Comparison of ENCODE assay signal across 19 cellular contexts in genomic region chr3:458124-458523, GRCh38.
"Had no signal": no experiment of that assay in that cellular context is flagged by ENCODE, and none has a peak within 500 bp of the region (broad histone marks: within the 10 kb centered on the region; RNA-seq: fewer than 3 reads in every experiment).

No MANE protein-coding gene starts in this region.

- H3K27ac Mint-ChIP-seq: dendritic cell treated with granulocyte-macrophage colony-stimulating factor and Interleukin-4, amounts not matched to agents 40 ng/mL and 50 ng/mL, for 4 days; endodermal cell; memory B cell; natural killer cell treated with Interleukin-12 subunit alpha and Interleukin-12 subunit beta and Interleukin-15 and Interleukin-18, amount 100 ng/mL, for 72 hours; stimulated activated naive B cell treated with anti-CD40 and anti-IgM and Interleukin-4, amounts not matched to agents 10 μg/mL and 1 μg/mL and 100 μg/mL, for 72 hours; type B pancreatic cell had no signal

- H3K9me3 Mint-ChIP-seq: dendritic cell treated with granulocyte-macrophage colony-stimulating factor and Interleukin-4, amounts not matched to agents 40 ng/mL and 50 ng/mL, for 4 days; endodermal cell; memory B cell; stimulated activated naive B cell treated with anti-CD40 and anti-IgM and Interleukin-4, amounts not matched to agents 10 μg/mL and 1 μg/mL and 100 μg/mL, for 72 hours; type B pancreatic cell had no signal

- H3K27me3 ChIP-seq: heart right ventricle, left lung, right lobe of liver, spleen, stomach had no signal

- H3K4me3 Mint-ChIP-seq: dendritic cell treated with granulocyte-macrophage colony-stimulating factor and Interleukin-4, amounts not matched to agents 40 ng/mL and 50 ng/mL, for 4 days; endodermal cell; memory B cell; natural killer cell treated with Interleukin-12 subunit alpha and Interleukin-12 subunit beta and Interleukin-15 and Interleukin-18, amount 100 ng/mL, for 72 hours; stimulated activated naive B cell treated with anti-CD40 and anti-IgM and Interleukin-4, amounts not matched to agents 10 μg/mL and 1 μg/mL and 100 μg/mL, for 72 hours; type B pancreatic cell had no signal

- H3K27ac ChIP-seq: heart right ventricle, left lung, lower lobe of right lung, psoas muscle, right lobe of liver, spleen, stomach had no signal

- ATAC-seq: heart right ventricle; left lung; lower lobe of right lung; natural killer cell treated with Interleukin-12 subunit alpha and Interleukin-12 subunit beta and Interleukin-15 and Interleukin-18, amount 100 ng/mL, for 72 hours; psoas muscle; right lobe of liver; stimulated activated naive B cell treated with anti-CD40 and anti-IgM and Interleukin-4, amounts not matched to agents 10 μg/mL and 1 μg/mL and 100 μg/mL, for 72 hours had no signal

- H3K9me3 ChIP-seq: heart right ventricle, lower lobe of right lung, psoas muscle, right lobe of liver, spleen, stomach had no signal

- H3K36me3 Mint-ChIP-seq: memory B cell; natural killer cell treated with Interleukin-12 subunit alpha and Interleukin-12 subunit beta and Interleukin-15 and Interleukin-18, amount 100 ng/mL, for 72 hours; stimulated activated naive B cell treated with anti-CD40 and anti-IgM and Interleukin-4, amounts not matched to agents 10 μg/mL and 1 μg/mL and 100 μg/mL, for 72 hours; type B pancreatic cell had no signal

- H3K4me3 ChIP-seq: heart right ventricle, left lung, lower lobe of right lung, psoas muscle, right lobe of liver, spleen, stomach had no signal

- H3K4me1 Mint-ChIP-seq: stimulated activated naive B cell treated with anti-CD40 and anti-IgM and Interleukin-4, amounts not matched to agents 10 μg/mL and 1 μg/mL and 100 μg/mL, for 72 hours had no signal

- H3K27me3 Mint-ChIP-seq: dendritic cell treated with granulocyte-macrophage colony-stimulating factor and Interleukin-4, amounts not matched to agents 40 ng/mL and 50 ng/mL, for 4 days; memory B cell; natural killer cell treated with Interleukin-12 subunit alpha and Interleukin-12 subunit beta and Interleukin-15 and Interleukin-18, amount 100 ng/mL, for 72 hours; stimulated activated naive B cell treated with anti-CD40 and anti-IgM and Interleukin-4, amounts not matched to agents 10 μg/mL and 1 μg/mL and 100 μg/mL, for 72 hours had no signal

- H3K36me3 ChIP-seq: heart right ventricle, left lung, lower lobe of right lung, right lobe of liver, spleen, stomach had no signal

- H3K4me1 ChIP-seq: heart right ventricle, left lung, lower lobe of right lung, right lobe of liver, spleen had no signal

- DNase-seq: endodermal cell; erythroblast; foreskin melanocyte; heart right ventricle; left lung; lower lobe of right lung; midbrain; psoas muscle; right lobe of liver; spleen; stimulated activated CD4-positive, alpha-beta T cell treated with anti-CD3 and anti-CD28 coated beads, Interleukin-15, amount 100 ng/mL, for 24 hours; stimulated activated CD4-positive, alpha-beta T cell treated with anti-CD3 and anti-CD28 coated beads, Interleukin-1b, Interleukin-23, amount 100 ng/mL, for 48 hours; stimulated activated CD4-positive, alpha-beta T cell treated with anti-CD3 and anti-CD28 coated beads, Interleukin-4, amount 100 ng/mL, for 24 hours; stimulated activated naive B cell treated with anti-CD40 and anti-IgM and Interleukin-4, amounts not matched to agents 10 μg/mL and 1 μg/mL and 100 μg/mL, for 72 hours; stomach had no signal
